10 cellular contexts compared by ENCODE assay signal in genomic region chr16:85436636-85437160, GRCh38.
DNase-seq lines count a peak whose midpoint lies in the region; ATAC-seq, FAIRE-seq and TF ChIP-seq lines count a peak whose summit lies in the region.
"Had no signal": no experiment of that assay in that cellular context is flagged by ENCODE, and none has a peak within 500 bp of the region (broad histone marks: within the 10 kb centered on the region; RNA-seq: fewer than 3 reads in every experiment).

No MANE protein-coding gene starts in this region.

- no peak overlapping the region for H3K4me3 Mint-ChIP-seq in activated T-cell treated with anti-CD3 and anti-CD28 coated beads, Interleukin-2, amount 50 U/mL, for 4 hours
- H3K4me3 Mint-ChIP-seq in chondrocyte (ENCODE audit: unreplicated experiment) = no peak overlapping the region
- H3K4me3 Mint-ChIP-seq: activated B cell treated with CpG ODN at 0.5 μM for 24 hours had no signal

- no peaks in the 10 kb centered on the region for H3K27me3 Mint-ChIP-seq in activated T-cell treated with anti-CD3 and anti-CD28 coated beads, Interleukin-2, amount 50 U/mL, for 4 hours (ENCODE audit: low read depth)
- H3K27me3 Mint-ChIP-seq in chondrocyte (ENCODE audit: low read depth) = peaks cover 3% of the 10 kb centered on the region

- H3K4me3 ChIP-seq in HEK293 (ENCODE audit: low read depth, low read length) (no peak overlapping the region), ascending aorta (peak overlapping the region; percentile 30 to 49), small intestine (ENCODE audit: low read depth in 1 of 2, low read length in 2 of 2) (peak overlapping the region in 1 of 2 donors; percentile 18)

- 8 to 32% (median 25%) methylated on average over 30 to 35 of the region's 35 CpGs for WGBS in small intestine, 3 donors

- no peak overlapping the region for H3K27ac Mint-ChIP-seq in chondrocyte (ENCODE audit: unreplicated experiment)
- H3K27ac Mint-ChIP-seq: activated B cell treated with CpG ODN at 0.5 μM for 24 hours had no signal

- ATAC-seq in activated T-cell treated with anti-CD3 and anti-CD28 coated beads, Interleukin-2, amount 50 U/mL, for 4 hours = no peak

- CTCF ChIA-PET in HEK293 (lab: Yijun Ruan, JAX) = interaction anchor here (0.5 to 0.6 kb wide), 2 partner anchors 112 to 319 kb away, joined by 3 read pairs; no protein-coding TSS in a partner anchor

- no peak for DNase-seq in ascending aorta (ENCODE audit: low spot score in 2 of 2)
- DNase-seq in iPS-NIHi11 (ENCODE audit: low spot score) = peak; percentile 83
- DNase-seq in small intestine = peak; percentile 86
- no peak for DNase-seq in activated T-cell treated with anti-CD3 and anti-CD28 coated beads, Interleukin-2, amount 50 U/mL, for 4 hours
- no peak for DNase-seq in chondrocyte (ENCODE audit: low spot score)
- no peak for DNase-seq in SW480 (ENCODE audit: low spot score)
- DNase-seq in glomerular visceral epithelial cell (ENCODE audit: extremely low spot score) = no peak
- DNase-seq: activated B cell treated with CpG ODN at 0.5 μM for 24 hours; stimulated activated CD4-positive, alpha-beta T cell treated with anti-CD3 and anti-CD28 coated beads, Interleukin-12 subunit alpha, Interleukin-12 subunit beta, amount 100 ng/mL, for 4 hours had no signal

- H3K36me3 ChIP-seq in HEK293 (ENCODE audit: control insufficient read depth in 2 of 2, insufficient read depth in 1 of 2, low read length in 2 of 2) = peaks cover 0 to 6% of the 10 kb centered on the region in 2 experiments; a peak in 1 of 3 replicates
- peaks cover 0 to 4% of the 10 kb centered on the region in 2 donors for H3K36me3 ChIP-seq in ascending aorta
- H3K36me3 ChIP-seq in small intestine (ENCODE audit: control insufficient read depth in 2 of 2, insufficient read depth in 2 of 2, low read length in 2 of 2) = no peaks in the 10 kb centered on the region

- no peak for FAIRE-seq in small intestine (lab: Jason Lieb, UNC)

- POLR2A ChIA-PET in HEK293 (lab: Yijun Ruan, JAX) = no interaction called here

- intact Hi-C loops in ascending aorta (cut with DNase I) = no loop called here

- no peaks in the 10 kb centered on the region for H3K36me3 Mint-ChIP-seq in activated T-cell treated with anti-CD3 and anti-CD28 coated beads, Interleukin-2, amount 50 U/mL, for 4 hours (ENCODE audit: insufficient read depth)
- peaks cover 4% of the 10 kb centered on the region for H3K36me3 Mint-ChIP-seq in chondrocyte (ENCODE audit: low read depth)

- no peaks in the 10 kb centered on the region for H3K9me3 Mint-ChIP-seq in activated T-cell treated with anti-CD3 and anti-CD28 coated beads, Interleukin-2, amount 50 U/mL, for 4 hours
- no peaks in the 10 kb centered on the region for H3K9me3 Mint-ChIP-seq in chondrocyte (ENCODE audit: low read depth)
- H3K9me3 Mint-ChIP-seq: activated B cell treated with CpG ODN at 0.5 μM for 24 hours had no signal

- no peaks in the 10 kb centered on the region for H3K4me1 Mint-ChIP-seq in activated T-cell treated with anti-CD3 and anti-CD28 coated beads, Interleukin-2, amount 50 U/mL, for 4 hours (ENCODE audit: low read depth)
- H3K4me1 Mint-ChIP-seq in chondrocyte (ENCODE audit: low read depth) = peaks cover 4% of the 10 kb centered on the region
- H3K4me1 Mint-ChIP-seq: activated B cell treated with CpG ODN at 0.5 μM for 24 hours had no signal

- TF ChIP-seq CTCF in HEK293 (tag by site-specific recombination; IDR thresholded peaks at IDR 0.05) (no peak), ascending aorta (IDR thresholded peaks at IDR 0.05) (no peak), chondrocyte (IDR thresholded peaks at IDR 0.05) (no peak)

- no peak overlapping the region for H3K27ac ChIP-seq in HEK293 (ENCODE audit: extremely low read depth, low read depth, low read length)
- peak overlapping the region; percentile 71 to 86 for H3K27ac ChIP-seq in ascending aorta
- peak overlapping the region; percentile 59 to 82 for H3K27ac ChIP-seq in small intestine (ENCODE audit: low read depth in 1 of 2, low read length in 1 of 2)

- no peaks in the 10 kb centered on the region for H3K27me3 ChIP-seq in ascending aorta
- H3K27me3 ChIP-seq in small intestine (ENCODE audit: control insufficient read depth in 2 of 2, insufficient read depth in 2 of 2, low read length in 2 of 2) = no peaks in the 10 kb centered on the region

- H3K9me3 ChIP-seq in HEK293 (ENCODE audit: control insufficient read depth, insufficient read depth, low read depth, low read length) = no peaks in the 10 kb centered on the region
- H3K9me3 ChIP-seq in ascending aorta = no peaks in the 10 kb centered on the region
- no peaks in the 10 kb centered on the region for H3K9me3 ChIP-seq in small intestine (ENCODE audit: control insufficient read depth, low read depth)

- no peaks in the 10 kb centered on the region for H3K4me1 ChIP-seq in HEK293 (ENCODE audit: control insufficient read depth, insufficient read depth, low read length)
- H3K4me1 ChIP-seq in ascending aorta = peaks cover 9 to 20% of the 10 kb centered on the region in 2 donors
- H3K4me1 ChIP-seq in small intestine (ENCODE audit: control insufficient read depth in 2 of 2, insufficient read depth in 1 of 2, low read depth in 1 of 2, low read length in 1 of 2) = peaks cover 0 to 5% of the 10 kb centered on the region in 2 donors

TF ChIP-seq in HEK293, 187 proteins besides CTCF, POLR2A, EP300 and RAD21:
- TF ChIP-seq ZNF76 (tag by site-specific recombination; IDR thresholded peaks at IDR 0.05; ENCODE audit: borderline replicate concordance, low read depth) (no peak), KLF1 (tag by site-specific recombination; IDR thresholded peaks at IDR 0.05) (peak; percentile 87), EGR2 (tag by site-specific recombination; IDR thresholded peaks at IDR 0.05; ENCODE audit: low read depth) (peak; percentile 87), ZNF585B (tag by site-specific recombination; IDR thresholded peaks at IDR 0.05) (no peak), ZFHX2 (tag by site-specific recombination; conservative IDR thresholded peaks at IDR 0.05) (peak; percentile 93), ZNF791 (tag by site-specific recombination; IDR thresholded peaks at IDR 0.05) (no peak), FEZF1 (tag by site-specific recombination; IDR thresholded peaks at IDR 0.05) (no peak), ZNF514 (tag by site-specific recombination; IDR thresholded peaks at IDR 0.05) (no peak), OVOL3 (tag by site-specific recombination; IDR thresholded peaks at IDR 0.05) (no peak), ZNF416 (tag by site-specific recombination; IDR thresholded peaks at IDR 0.05) (no peak), ZNF391 (tag by site-specific recombination; IDR thresholded peaks at IDR 0.05; ENCODE audit: borderline replicate concordance, low read depth) (no peak)
- TF ChIP-seq, protein P1, sequence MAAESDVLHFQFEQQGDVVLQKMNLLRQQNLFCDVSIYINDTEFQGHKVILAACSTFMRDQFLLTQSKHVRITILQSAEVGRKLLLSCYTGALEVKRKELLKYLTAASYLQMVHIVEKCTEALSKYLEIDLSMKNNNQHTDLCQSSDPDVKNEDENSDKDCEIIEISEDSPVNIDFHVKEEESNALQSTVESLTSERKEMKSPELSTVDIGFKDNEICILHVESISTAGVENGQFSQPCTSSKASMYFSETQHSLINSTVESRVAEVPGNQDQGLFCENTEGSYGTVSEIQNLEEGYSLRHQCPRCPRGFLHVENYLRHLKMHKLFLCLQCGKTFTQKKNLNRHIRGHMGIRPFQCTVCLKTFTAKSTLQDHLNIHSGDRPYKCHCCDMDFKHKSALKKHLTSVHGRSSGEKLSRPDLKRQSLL (tag by site-specific recombination; IDR thresholded peaks at IDR 0.05) = no peak

Comparison
In these comparisons a context has a peak if more than half of its experiments do, and no peak if none do; other contexts are left out.
1. DNase-seq: peak in iPS-NIHi11 (single experiment) and small intestine (single experiment); none in ascending aorta (0 of 2), activated T-cell treated with anti-CD3 and anti-CD28 coated beads, Interleukin-2, amount 50 U/mL, for 4 hours (single experiment), chondrocyte (single experiment), SW480 (single experiment) and glomerular visceral epithelial cell (single experiment).